In genomic region chr1:13793088-13793730, GRCh38 we compare ENCODE assay signal across 19 cellular contexts.
DNase-seq lines count a peak whose midpoint lies in the region; ATAC-seq, FAIRE-seq and TF ChIP-seq lines count a peak whose summit lies in the region.
"Had no signal": no experiment of that assay in that cellular context is flagged by ENCODE, and none has a peak within 500 bp of the region (broad histone marks: within the 10 kb centered on the region; RNA-seq: fewer than 3 reads in every experiment).

No MANE protein-coding gene starts in this region.

- peak; percentile 14 for FAIRE-seq in GM19239 (lab: Jason Lieb, UNC)

- peak overlapping the region in 51 of 59 donors; percentile 4 to 87 (median 71) for H3K27ac ChIP-seq in dorsolateral prefrontal cortex
- H3K27ac ChIP-seq: cardiac muscle cell, tibial nerve had no signal

- no peak for TF ChIP-seq CTCF in dorsolateral prefrontal cortex (IDR thresholded peaks at IDR 0.05 in 54 of 56, conservative IDR thresholded peaks at IDR 0.05 in 2 of 56; ENCODE audit: low read depth in 1 of 56, partially characterized antibody in 56 of 56)

- H3K9me3 Mint-ChIP-seq in activated naive CD4-positive, alpha-beta T cell treated with anti-CD3 and anti-CD28 coated beads, Interleukin-2, amount 50 U/mL, for 24 hours: no peaks in the 10 kb centered on the region
- no peaks in the 10 kb centered on the region for H3K9me3 Mint-ChIP-seq in stimulated activated naive B cell treated with anti-CD40 and anti-IgM and Interleukin-4, amounts not matched to agents 10 μg/mL and 1 μg/mL and 100 μg/mL, for 72 hours
- H3K9me3 Mint-ChIP-seq: activated T-cell treated with anti-CD3 and anti-CD28 coated beads, Interleukin-2, amount 50 U/mL, for 4 hours; nephron had no signal

- peaks cover 86% of the 10 kb centered on the region for H3K4me1 Mint-ChIP-seq in activated naive CD4-positive, alpha-beta T cell treated with anti-CD3 and anti-CD28 coated beads, Interleukin-2, amount 50 U/mL, for 24 hours
- peaks cover 37 to 55% of the 10 kb centered on the region in 2 donors for H3K4me1 Mint-ChIP-seq in stimulated activated naive B cell treated with anti-CD40 and anti-IgM and Interleukin-4, amounts not matched to agents 10 μg/mL and 1 μg/mL and 100 μg/mL, for 72 hours
- H3K4me1 Mint-ChIP-seq: nephron had no signal

- no peaks in the 10 kb centered on the region for H3K27me3 ChIP-seq in dorsolateral prefrontal cortex
- H3K27me3 ChIP-seq: cardiac muscle cell, tibial nerve had no signal

- no peak overlapping the region for H3K4me3 ChIP-seq in dorsolateral prefrontal cortex
- H3K4me3 ChIP-seq: cardiac muscle cell, skin epidermis, tibial nerve had no signal

- intact Hi-C loops in dorsolateral prefrontal cortex (cut with DNase I): no loop called here

- peak overlapping the region; percentile 74 for H3K27ac Mint-ChIP-seq in activated naive CD4-positive, alpha-beta T cell treated with anti-CD3 and anti-CD28 coated beads, Interleukin-2, amount 50 U/mL, for 24 hours
- peak overlapping the region; percentile 87 for H3K27ac Mint-ChIP-seq in stimulated activated naive B cell treated with anti-CD40 and anti-IgM and Interleukin-4, amounts not matched to agents 10 μg/mL and 1 μg/mL and 100 μg/mL, for 72 hours
- H3K27ac Mint-ChIP-seq: nephron had no signal

- no peak overlapping the region for H3K4me3 Mint-ChIP-seq in activated naive CD4-positive, alpha-beta T cell treated with anti-CD3 and anti-CD28 coated beads, Interleukin-2, amount 50 U/mL, for 24 hours
- no peak overlapping the region for H3K4me3 Mint-ChIP-seq in stimulated activated naive B cell treated with anti-CD40 and anti-IgM and Interleukin-4, amounts not matched to agents 10 μg/mL and 1 μg/mL and 100 μg/mL, for 72 hours
- H3K4me3 Mint-ChIP-seq: activated T-cell treated with anti-CD3 and anti-CD28 coated beads, Interleukin-2, amount 50 U/mL, for 4 hours; nephron had no signal

- DNase-seq in activated naive CD4-positive, alpha-beta T cell (lab: John Stamatoyannopoulos, UW): no peak
- DNase-seq in GM19239 (ENCODE audit: insufficient read length, low spot score) (no peak), dorsolateral prefrontal cortex (no peak), NCI-H2196 (lab: John Stamatoyannopoulos, UW; ENCODE audit: unreplicated experiment) (no peak)
- DNase-seq in stimulated activated naive B cell treated with anti-CD40 and anti-IgM and Interleukin-4, amounts not matched to agents 10 μg/mL and 1 μg/mL and 100 μg/mL, for 72 hours: no peak
- DNase-seq in central memory CD4-positive, alpha-beta T cell: no peak
- no peak for DNase-seq in effector CD4-positive, alpha-beta T cell
- DNase-seq: activated T-cell treated with anti-CD3 and anti-CD28 coated beads, Interleukin-2, amount 50 U/mL, for 4 hours; DMS79 treated with DMSO at 0.1 percent for 48 hours; effector CD8-positive, alpha-beta T cell; mammary epithelial cell; NCI-H187 treated with DMSO at 0.1 percent for 48 hours; NCI-H446 treated with DMSO at 0.1 percent for 48 hours; stimulated activated CD4-positive, alpha-beta T cell treated with anti-CD3 and anti-CD28 coated beads, Interleukin-4, amount 100 ng/mL, for 4 hours had no signal

- H3K36me3 Mint-ChIP-seq in activated naive CD4-positive, alpha-beta T cell treated with anti-CD3 and anti-CD28 coated beads, Interleukin-2, amount 50 U/mL, for 24 hours: peaks cover 8% of the 10 kb centered on the region
- peaks cover 28 to 65% of the 10 kb centered on the region in 2 donors for H3K36me3 Mint-ChIP-seq in stimulated activated naive B cell treated with anti-CD40 and anti-IgM and Interleukin-4, amounts not matched to agents 10 μg/mL and 1 μg/mL and 100 μg/mL, for 72 hours

- ATAC-seq in stimulated activated naive B cell treated with anti-CD40 and anti-IgM and Interleukin-4, amounts not matched to agents 10 μg/mL and 1 μg/mL and 100 μg/mL, for 72 hours (replicated peaks): peak; percentile 33 to 50

- H3K27me3 Mint-ChIP-seq in activated naive CD4-positive, alpha-beta T cell treated with anti-CD3 and anti-CD28 coated beads, Interleukin-2, amount 50 U/mL, for 24 hours: no peaks in the 10 kb centered on the region
- no peaks in the 10 kb centered on the region for H3K27me3 Mint-ChIP-seq in stimulated activated naive B cell treated with anti-CD40 and anti-IgM and Interleukin-4, amounts not matched to agents 10 μg/mL and 1 μg/mL and 100 μg/mL, for 72 hours
